Comparison of ENCODE assay signal across 8 cellular contexts in genomic region chr2:190996338-190996946, GRCh38. TPM values are rescaled to one million over a fixed set of nuclear protein-coding genes. Genes with fewer than 3 reads are reported as not detected.
A peak's percentile ranks its signal among the peaks of the same experiment; 100 is the strongest.
DNase-seq lines count a peak whose midpoint lies in the region; ATAC-seq and TF ChIP-seq lines count a peak whose summit lies in the region.

No MANE protein-coding gene starts in this region.

- H3K9me3 Mint-ChIP-seq in MCF 10A (ENCODE audit: unreplicated experiment) = no peaks in the 10 kb centered on the region

- 93% methylated on average over 5 of the region's 5 CpGs for WGBS in smooth muscle cell (ENCODE audit: low lambda C conversion rate)

- POLR2A ChIA-PET in MCF 10A (lab: Yijun Ruan, JAX) = no interaction called here

- CTCF ChIA-PET in MCF 10A (lab: Yijun Ruan, JAX) = interaction anchor here (0.6 to 1.4 kb wide), 5 partner anchors 12 to 36 kb away, joined by 3 to 4 read pairs (median 3); no protein-coding TSS in a partner anchor

- H3K27ac ChIP-seq in breast epithelium (no peak overlapping the region), foreskin keratinocyte (no peak overlapping the region), smooth muscle cell (ENCODE audit: low read depth) (no peak overlapping the region)

- H3K36me3 ChIP-seq in breast epithelium (peaks cover 3% of the 10 kb centered on the region), smooth muscle cell (ENCODE audit: low read depth) (peaks cover 47% of the 10 kb centered on the region)

- no peak overlapping the region for H3K9ac ChIP-seq in smooth muscle cell (ENCODE audit: low read depth)

- intact Hi-C loops in MCF 10A (cut with micrococcal nuclease) = loop anchor here (5.0 kb wide), 1 partner anchor 36 kb away; no protein-coding TSS in a partner anchor
- intact Hi-C loops in breast epithelium (cut with DNase I; ENCODE audit: low total_unique reads) = no loop called here

- TF ChIP-seq POLR2A in breast epithelium (IDR thresholded peaks at IDR 0.05) = no peak

- no peaks in the 10 kb centered on the region for H4K20me1 ChIP-seq in smooth muscle cell (ENCODE audit: low read depth)

- H3K9me3 ChIP-seq in breast epithelium = no peaks in the 10 kb centered on the region
- no peaks in the 10 kb centered on the region for H3K9me3 ChIP-seq in smooth muscle cell (replicated peaks; ENCODE audit: low read depth)

- DNase-seq in MCF 10A (ENCODE audit: unreplicated experiment) = peak; percentile 47
- no peak for DNase-seq in breast epithelium (ENCODE audit: low spot score in 2 of 2)
- peak; percentile 63 for DNase-seq in HuH-7.5 (ENCODE audit: low spot score)
- DNase-seq in activated CD4-positive, CD25-positive, alpha-beta regulatory T cell treated with anti-CD3 and anti-CD28 coated beads, Interleukin-2, amount 50 U/mL, for 72 hours = peak; percentile 28
- DNase-seq in foreskin keratinocyte = no peak
- DNase-seq in smooth muscle cell (lab: John Stamatoyannopoulos, UW; ENCODE audit: unreplicated experiment) = no peak
- DNase-seq in hippocampal formation (lab: John Stamatoyannopoulos, UW) = no peak

- no peak overlapping the region for H2AFZ ChIP-seq in smooth muscle cell (ENCODE audit: low read depth)

- H3K27me3 ChIP-seq in breast epithelium (no peaks in the 10 kb centered on the region), foreskin keratinocyte (no peaks in the 10 kb centered on the region), smooth muscle cell (ENCODE audit: low read depth) (no peaks in the 10 kb centered on the region)

- no peaks in the 10 kb centered on the region for H3K27me3 Mint-ChIP-seq in MCF 10A (ENCODE audit: insufficient read depth, unreplicated experiment)

- peak; percentile 68 for ATAC-seq in foreskin keratinocyte
- ATAC-seq in GM18519 (IDR thresholded peaks at IDR 0.05; ENCODE audit: low FRiP score, unreplicated experiment) = no peak

- H3K79me2 ChIP-seq in smooth muscle cell (ENCODE audit: low read depth) = no peaks in the 10 kb centered on the region

- H3K4me3 Mint-ChIP-seq in MCF 10A (ENCODE audit: unreplicated experiment) = no peak overlapping the region

- BruUV-seq in MCF 10A (replicated peaks; lab: Mats Ljungman, UMichigan) = no TSS peak

- TF ChIP-seq CTCF in MCF 10A (IDR thresholded peaks at IDR 0.05; ENCODE audit: unreplicated experiment) (peak; percentile 43), breast epithelium (IDR thresholded peaks at IDR 0.05) (no peak), foreskin keratinocyte (conservative IDR thresholded peaks at IDR 0.05) (peak; percentile 60), smooth muscle cell (IDR thresholded peaks at IDR 0.05; ENCODE audit: borderline replicate concordance, insufficient read depth, poor library complexity, severe bottlenecking) (peak; percentile 47)

- H3K36me3 Mint-ChIP-seq in MCF 10A (ENCODE audit: insufficient read depth, unreplicated experiment) = peaks cover 96% of the 10 kb centered on the region

- H3K4me1 ChIP-seq in breast epithelium (no peaks in the 10 kb centered on the region), foreskin keratinocyte (peaks cover 10% of the 10 kb centered on the region), smooth muscle cell (ENCODE audit: low read depth) (no peaks in the 10 kb centered on the region)

- no peak overlapping the region for H3K4me3 ChIP-seq in breast epithelium
- H3K4me3 ChIP-seq in smooth muscle cell = no peak overlapping the region

- no peak overlapping the region for H3K4me2 ChIP-seq in smooth muscle cell

- H3F3A ChIP-seq in smooth muscle cell (ENCODE audit: low read depth) = no peaks in the 10 kb centered on the region

- H3K4me1 Mint-ChIP-seq in MCF 10A (ENCODE audit: insufficient read depth, unreplicated experiment) = peaks cover 8% of the 10 kb centered on the region

- peak overlapping the region; percentile 25 for H3K27ac Mint-ChIP-seq in MCF 10A (ENCODE audit: low read depth, unreplicated experiment)

RNA-seq across cellular contexts. Expression of gene STAT1, which starts 17.5 kb away (rescaled TPM):
- total RNA-seq in MCF 10A (2022) (32.3 and 36.9 TPM in 2 replicates), breast epithelium (10 to 100 TPM; 44.2 to 79.6 (median 59.4) TPM), foreskin keratinocyte (143 and 168 TPM in 2 replicates), smooth muscle cell (66.5 and 74.6 TPM in 2 replicates)
- polyA plus RNA-seq in foreskin keratinocyte (57.7 and 61.1 TPM in 2 replicates), smooth muscle cell (30.5 and 33.7 TPM in 2 replicates)

Comparison
In these comparisons a context has a peak if more than half of its experiments do, and no peak if none do; other contexts are left out.
1. DNase-seq: peak in MCF 10A (single experiment), HuH-7.5 (single experiment) and activated CD4-positive, CD25-positive, alpha-beta regulatory T cell treated with anti-CD3 and anti-CD28 coated beads, Interleukin-2, amount 50 U/mL, for 72 hours (single experiment); none in breast epithelium (0 of 2), foreskin keratinocyte (0 of 2), smooth muscle cell (single experiment) and hippocampal formation (0 of 2).
2. CTCF ChIP-seq: peak in MCF 10A (single experiment), foreskin keratinocyte (single experiment) and smooth muscle cell (single experiment); none in breast epithelium (0 of 3).